ENCODE assay signal across 1 cellular context in the genomic region with DNA sequence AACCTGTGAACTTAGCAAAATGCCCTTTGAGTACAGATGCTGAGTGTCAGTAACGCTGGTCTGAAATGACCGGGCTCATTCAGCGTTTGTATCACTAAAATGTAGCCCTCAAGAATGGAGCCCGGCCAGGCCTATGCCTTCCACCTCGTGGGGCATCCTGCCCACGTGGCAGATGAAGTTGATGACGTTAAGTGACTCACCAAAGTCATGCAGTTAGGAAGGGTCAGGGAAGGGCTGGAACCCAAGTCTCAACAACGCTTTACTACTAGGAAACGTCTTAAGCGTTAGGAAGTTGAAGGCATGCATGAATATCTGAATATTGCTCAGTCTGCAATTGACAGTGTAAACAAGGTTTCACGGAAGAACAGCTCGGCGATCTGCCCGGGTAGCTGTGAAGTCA.
TF ChIP-seq lines count a peak whose summit lies in the region.

No MANE protein-coding gene starts in this region.

TF ChIP-seq in WTC11, 78 proteins besides CTCF, POLR2A, EP300 and RAD21 (continued from another document):
- TF ChIP-seq, protein P1, sequence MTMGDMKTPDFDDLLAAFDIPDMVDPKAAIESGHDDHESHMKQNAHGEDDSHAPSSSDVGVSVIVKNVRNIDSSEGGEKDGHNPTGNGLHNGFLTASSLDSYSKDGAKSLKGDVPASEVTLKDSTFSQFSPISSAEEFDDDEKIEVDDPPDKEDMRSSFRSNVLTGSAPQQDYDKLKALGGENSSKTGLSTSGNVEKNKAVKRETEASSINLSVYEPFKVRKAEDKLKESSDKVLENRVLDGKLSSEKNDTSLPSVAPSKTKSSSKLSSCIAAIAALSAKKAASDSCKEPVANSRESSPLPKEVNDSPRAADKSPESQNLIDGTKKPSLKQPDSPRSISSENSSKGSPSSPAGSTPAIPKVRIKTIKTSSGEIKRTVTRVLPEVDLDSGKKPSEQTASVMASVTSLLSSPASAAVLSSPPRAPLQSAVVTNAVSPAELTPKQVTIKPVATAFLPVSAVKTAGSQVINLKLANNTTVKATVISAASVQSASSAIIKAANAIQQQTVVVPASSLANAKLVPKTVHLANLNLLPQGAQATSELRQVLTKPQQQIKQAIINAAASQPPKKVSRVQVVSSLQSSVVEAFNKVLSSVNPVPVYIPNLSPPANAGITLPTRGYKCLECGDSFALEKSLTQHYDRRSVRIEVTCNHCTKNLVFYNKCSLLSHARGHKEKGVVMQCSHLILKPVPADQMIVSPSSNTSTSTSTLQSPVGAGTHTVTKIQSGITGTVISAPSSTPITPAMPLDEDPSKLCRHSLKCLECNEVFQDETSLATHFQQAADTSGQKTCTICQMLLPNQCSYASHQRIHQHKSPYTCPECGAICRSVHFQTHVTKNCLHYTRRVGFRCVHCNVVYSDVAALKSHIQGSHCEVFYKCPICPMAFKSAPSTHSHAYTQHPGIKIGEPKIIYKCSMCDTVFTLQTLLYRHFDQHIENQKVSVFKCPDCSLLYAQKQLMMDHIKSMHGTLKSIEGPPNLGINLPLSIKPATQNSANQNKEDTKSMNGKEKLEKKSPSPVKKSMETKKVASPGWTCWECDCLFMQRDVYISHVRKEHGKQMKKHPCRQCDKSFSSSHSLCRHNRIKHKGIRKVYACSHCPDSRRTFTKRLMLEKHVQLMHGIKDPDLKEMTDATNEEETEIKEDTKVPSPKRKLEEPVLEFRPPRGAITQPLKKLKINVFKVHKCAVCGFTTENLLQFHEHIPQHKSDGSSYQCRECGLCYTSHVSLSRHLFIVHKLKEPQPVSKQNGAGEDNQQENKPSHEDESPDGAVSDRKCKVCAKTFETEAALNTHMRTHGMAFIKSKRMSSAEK (CRISPR knock-in tag; IDR thresholded peaks at IDR 0.05; ENCODE audit: borderline replicate concordance), result no peak
- no peak for TF ChIP-seq SP1 (CRISPR knock-in tag; conservative IDR thresholded peaks at IDR 0.05)
- TF ChIP-seq CREM (CRISPR knock-in tag; IDR thresholded peaks at IDR 0.05), result no peak
- no peak for TF ChIP-seq CREB1 (CRISPR knock-in tag; IDR thresholded peaks at IDR 0.05)
- TF ChIP-seq, protein P2, sequence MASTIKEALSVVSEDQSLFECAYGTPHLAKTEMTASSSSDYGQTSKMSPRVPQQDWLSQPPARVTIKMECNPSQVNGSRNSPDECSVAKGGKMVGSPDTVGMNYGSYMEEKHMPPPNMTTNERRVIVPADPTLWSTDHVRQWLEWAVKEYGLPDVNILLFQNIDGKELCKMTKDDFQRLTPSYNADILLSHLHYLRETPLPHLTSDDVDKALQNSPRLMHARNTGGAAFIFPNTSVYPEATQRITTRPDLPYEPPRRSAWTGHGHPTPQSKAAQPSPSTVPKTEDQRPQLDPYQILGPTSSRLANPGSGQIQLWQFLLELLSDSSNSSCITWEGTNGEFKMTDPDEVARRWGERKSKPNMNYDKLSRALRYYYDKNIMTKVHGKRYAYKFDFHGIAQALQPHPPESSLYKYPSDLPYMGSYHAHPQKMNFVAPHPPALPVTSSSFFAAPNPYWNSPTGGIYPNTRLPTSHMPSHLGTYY (CRISPR knock-in tag; IDR thresholded peaks at IDR 0.05), result no peak
- TF ChIP-seq, protein P3, sequence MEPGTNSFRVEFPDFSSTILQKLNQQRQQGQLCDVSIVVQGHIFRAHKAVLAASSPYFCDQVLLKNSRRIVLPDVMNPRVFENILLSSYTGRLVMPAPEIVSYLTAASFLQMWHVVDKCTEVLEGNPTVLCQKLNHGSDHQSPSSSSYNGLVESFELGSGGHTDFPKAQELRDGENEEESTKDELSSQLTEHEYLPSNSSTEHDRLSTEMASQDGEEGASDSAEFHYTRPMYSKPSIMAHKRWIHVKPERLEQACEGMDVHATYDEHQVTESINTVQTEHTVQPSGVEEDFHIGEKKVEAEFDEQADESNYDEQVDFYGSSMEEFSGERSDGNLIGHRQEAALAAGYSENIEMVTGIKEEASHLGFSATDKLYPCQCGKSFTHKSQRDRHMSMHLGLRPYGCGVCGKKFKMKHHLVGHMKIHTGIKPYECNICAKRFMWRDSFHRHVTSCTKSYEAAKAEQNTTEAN (CRISPR knock-in tag; IDR thresholded peaks at IDR 0.05), result no peak
- no peak for TF ChIP-seq TCF7 (CRISPR knock-in tag; IDR thresholded peaks at IDR 0.05; ENCODE audit: low read depth)
- no peak for TF ChIP-seq NFYB (CRISPR knock-in tag; conservative IDR thresholded peaks at IDR 0.05; ENCODE audit: low read depth)
- TF ChIP-seq, protein P4, sequence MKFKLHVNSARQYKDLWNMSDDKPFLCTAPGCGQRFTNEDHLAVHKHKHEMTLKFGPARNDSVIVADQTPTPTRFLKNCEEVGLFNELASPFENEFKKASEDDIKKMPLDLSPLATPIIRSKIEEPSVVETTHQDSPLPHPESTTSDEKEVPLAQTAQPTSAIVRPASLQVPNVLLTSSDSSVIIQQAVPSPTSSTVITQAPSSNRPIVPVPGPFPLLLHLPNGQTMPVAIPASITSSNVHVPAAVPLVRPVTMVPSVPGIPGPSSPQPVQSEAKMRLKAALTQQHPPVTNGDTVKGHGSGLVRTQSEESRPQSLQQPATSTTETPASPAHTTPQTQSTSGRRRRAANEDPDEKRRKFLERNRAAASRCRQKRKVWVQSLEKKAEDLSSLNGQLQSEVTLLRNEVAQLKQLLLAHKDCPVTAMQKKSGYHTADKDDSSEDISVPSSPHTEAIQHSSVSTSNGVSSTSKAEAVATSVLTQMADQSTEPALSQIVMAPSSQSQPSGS (CRISPR knock-in tag; IDR thresholded peaks at IDR 0.05; ENCODE audit: borderline replicate concordance, low read depth), result no peak
- TF ChIP-seq KAT7 (CRISPR knock-in tag; IDR thresholded peaks at IDR 0.05; ENCODE audit: borderline replicate concordance), result no peak
